8 cellular contexts compared by ENCODE assay signal in the genomic region with DNA sequence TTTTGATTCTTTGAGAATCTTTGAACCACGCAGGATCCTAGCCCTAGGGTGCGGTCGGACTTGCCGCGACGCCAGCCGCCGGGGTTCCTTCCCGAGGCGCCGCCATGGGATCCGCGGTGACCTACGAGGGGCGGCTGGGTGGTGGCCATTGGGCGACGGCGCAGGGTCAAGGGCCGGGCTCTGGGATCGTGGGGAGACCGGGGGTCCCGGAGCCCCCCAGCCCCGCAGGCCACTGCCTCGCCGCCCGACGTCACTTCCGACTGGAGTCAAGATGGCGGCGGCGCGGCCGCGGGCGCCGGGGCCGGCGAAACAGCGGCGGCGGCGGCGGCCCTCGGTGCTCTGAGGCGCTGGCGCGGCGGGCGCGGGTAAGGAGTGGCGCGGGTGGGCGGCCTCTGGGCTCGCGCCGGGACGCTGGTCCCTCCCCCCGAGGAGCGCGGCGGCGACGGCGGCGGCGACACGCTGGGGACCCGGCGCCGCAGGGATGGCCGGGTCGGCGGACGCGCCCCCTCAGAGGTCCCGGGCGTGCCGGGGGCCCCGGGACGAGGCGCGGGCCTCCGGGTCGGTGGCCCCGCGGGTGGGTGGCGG. TPM values are rescaled to one million over a fixed set of nuclear protein-coding genes. Genes with fewer than 3 reads are reported as not detected.
DNase-seq lines count a peak whose midpoint lies in the region; ATAC-seq and TF ChIP-seq lines count a peak whose summit lies in the region.

A gene with protein sequence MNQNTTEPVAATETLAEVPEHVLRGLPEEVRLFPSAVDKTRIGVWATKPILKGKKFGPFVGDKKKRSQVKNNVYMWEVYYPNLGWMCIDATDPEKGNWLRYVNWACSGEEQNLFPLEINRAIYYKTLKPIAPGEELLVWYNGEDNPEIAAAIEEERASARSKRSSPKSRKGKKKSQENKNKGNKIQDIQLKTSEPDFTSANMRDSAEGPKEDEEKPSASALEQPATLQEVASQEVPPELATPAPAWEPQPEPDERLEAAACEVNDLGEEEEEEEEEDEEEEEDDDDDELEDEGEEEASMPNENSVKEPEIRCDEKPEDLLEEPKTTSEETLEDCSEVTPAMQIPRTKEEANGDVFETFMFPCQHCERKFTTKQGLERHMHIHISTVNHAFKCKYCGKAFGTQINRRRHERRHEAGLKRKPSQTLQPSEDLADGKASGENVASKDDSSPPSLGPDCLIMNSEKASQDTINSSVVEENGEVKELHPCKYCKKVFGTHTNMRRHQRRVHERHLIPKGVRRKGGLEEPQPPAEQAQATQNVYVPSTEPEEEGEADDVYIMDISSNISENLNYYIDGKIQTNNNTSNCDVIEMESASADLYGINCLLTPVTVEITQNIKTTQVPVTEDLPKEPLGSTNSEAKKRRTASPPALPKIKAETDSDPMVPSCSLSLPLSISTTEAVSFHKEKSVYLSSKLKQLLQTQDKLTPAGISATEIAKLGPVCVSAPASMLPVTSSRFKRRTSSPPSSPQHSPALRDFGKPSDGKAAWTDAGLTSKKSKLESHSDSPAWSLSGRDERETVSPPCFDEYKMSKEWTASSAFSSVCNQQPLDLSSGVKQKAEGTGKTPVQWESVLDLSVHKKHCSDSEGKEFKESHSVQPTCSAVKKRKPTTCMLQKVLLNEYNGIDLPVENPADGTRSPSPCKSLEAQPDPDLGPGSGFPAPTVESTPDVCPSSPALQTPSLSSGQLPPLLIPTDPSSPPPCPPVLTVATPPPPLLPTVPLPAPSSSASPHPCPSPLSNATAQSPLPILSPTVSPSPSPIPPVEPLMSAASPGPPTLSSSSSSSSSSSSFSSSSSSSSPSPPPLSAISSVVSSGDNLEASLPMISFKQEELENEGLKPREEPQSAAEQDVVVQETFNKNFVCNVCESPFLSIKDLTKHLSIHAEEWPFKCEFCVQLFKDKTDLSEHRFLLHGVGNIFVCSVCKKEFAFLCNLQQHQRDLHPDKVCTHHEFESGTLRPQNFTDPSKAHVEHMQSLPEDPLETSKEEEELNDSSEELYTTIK (N-terminal part only) (plus strand): TSS at position 253 of the 585 bp plus-strand sequence. CDS start 15,418 bp downstream, outside the sequence.

- in situ Hi-C loops in G401 (cut with HindIII; ENCODE audit: low sequenced_read_pairs): no loop called here

- no peaks in the 10 kb centered on the region for H3K27me3 Mint-ChIP-seq in activated CD8-positive, alpha-beta T cell treated with anti-CD3 and anti-CD28 coated beads for 36 hours
- H3K27me3 Mint-ChIP-seq in effector memory CD8-positive, alpha-beta T cell: peaks cover 5 to 7% of the 10 kb centered on the region in 2 donors

- peak within 1 kb of the TSS; percentile 95 for H3K4me3 Mint-ChIP-seq in activated CD8-positive, alpha-beta T cell treated with anti-CD3 and anti-CD28 coated beads for 36 hours
- H3K4me3 Mint-ChIP-seq in effector memory CD8-positive, alpha-beta T cell: peak within 1 kb of the TSS; percentile 93 to 97

- ATAC-seq in GM21825 (IDR thresholded peaks at IDR 0.05; ENCODE audit: unreplicated experiment) (peak; percentile 40), HG03469 (IDR thresholded peaks at IDR 0.05; ENCODE audit: unreplicated experiment) (no peak)
- peak; percentile 51 for ATAC-seq in activated CD8-positive, alpha-beta T cell treated with anti-CD3 and anti-CD28 coated beads for 36 hours
- ATAC-seq in effector memory CD8-positive, alpha-beta T cell (replicated peaks): peak; percentile 54

- CTCF ChIA-PET in activated CD8-positive, alpha-beta T cell treated with anti-CD3 and anti-CD28 coated beads for 36 hours (lab: Charles Lee): interaction anchor here (1.0 to 1.6 kb wide), 4 partner anchors 21 to 114 kb away, joined by 3 to 10 read pairs (median 6); no protein-coding TSS in a partner anchor

- no peak for TF ChIP-seq CTCF in activated CD8-positive, alpha-beta T cell treated with anti-CD3 and anti-CD28 coated beads for 36 hours (IDR thresholded peaks at IDR 0.05)

- H3K27ac Mint-ChIP-seq in activated CD8-positive, alpha-beta T cell treated with anti-CD3 and anti-CD28 coated beads for 36 hours: peak within 1 kb of the TSS; percentile 99
- H3K27ac Mint-ChIP-seq in effector memory CD8-positive, alpha-beta T cell: peak within 1 kb of the TSS; percentile 99

- intact Hi-C loops in activated CD8-positive, alpha-beta T cell treated with anti-CD3 and anti-CD28 coated beads for 36 hours (cut with micrococcal nuclease): loop anchor here (10.0 kb wide), 1 partner anchor 55 kb away; no protein-coding TSS in a partner anchor

- POLR2A ChIA-PET in activated CD8-positive, alpha-beta T cell treated with anti-CD3 and anti-CD28 coated beads for 36 hours (lab: Charles Lee): interaction anchor here (0.6 to 2.3 kb wide), 6 partner anchors 10 to 52 kb away, joined by 3 to 9 read pairs (median 4); no protein-coding TSS in a partner anchor

- DNase-seq in G401 (ENCODE audit: low spot score): peak; percentile 31
- peak; percentile 15 for DNase-seq in NCI-H146 (lab: John Stamatoyannopoulos, UW)
- peak; percentile 64 for DNase-seq in activated CD8-positive, alpha-beta T cell treated with anti-CD3 and anti-CD28 coated beads for 36 hours
- peak; percentile 55 to 66 (median 64) for DNase-seq in effector memory CD8-positive, alpha-beta T cell
- DNase-seq in mesenteric fat pad (ENCODE audit: low spot score): peak; percentile 91
- DNase-seq in stimulated activated CD8-positive, alpha-beta memory T cell treated with anti-CD3 and anti-CD28 coated beads, Interleukin-15, amount 100 ng/mL, for 24 hours (ENCODE audit: low read depth): peak; percentile 47

- peaks cover 41% of the 10 kb centered on the region for H3K4me1 Mint-ChIP-seq in activated CD8-positive, alpha-beta T cell treated with anti-CD3 and anti-CD28 coated beads for 36 hours (ENCODE audit: low read depth)
- H3K4me1 Mint-ChIP-seq in effector memory CD8-positive, alpha-beta T cell (ENCODE audit: low read depth in 2 of 2): peaks cover 25 to 39% of the 10 kb centered on the region in 2 donors

- H3K36me3 Mint-ChIP-seq in activated CD8-positive, alpha-beta T cell treated with anti-CD3 and anti-CD28 coated beads for 36 hours (ENCODE audit: low read depth): peaks cover 20% of the 10 kb centered on the region
- H3K36me3 Mint-ChIP-seq in effector memory CD8-positive, alpha-beta T cell (ENCODE audit: insufficient read depth): peaks cover 39% of the 10 kb centered on the region

- peaks cover 10% of the 10 kb centered on the region for H3K9me3 Mint-ChIP-seq in activated CD8-positive, alpha-beta T cell treated with anti-CD3 and anti-CD28 coated beads for 36 hours
- H3K9me3 Mint-ChIP-seq in effector memory CD8-positive, alpha-beta T cell: peaks cover 0 to 4% of the 10 kb centered on the region in 2 donors

RNA-seq across cellular contexts. Expression of the gene that starts here (rescaled TPM):
- 1.1 and 7.9 TPM in 2 replicates for total RNA-seq in G401 (2014; rRNA removed; shearing (Covaris generic))
- 10 to 100 TPM; 41.2 to 43.6 TPM for total RNA-seq in activated CD8-positive, alpha-beta T cell treated with anti-CD3 and anti-CD28 coated beads for 36 hours
- 38.1 TPM for total RNA-seq in mesenteric fat pad

Comparison
In these comparisons a context has a peak if more than half of its experiments do, and no peak if none do; other contexts are left out.
1. DNase-seq: peak in every context shown above with its lines; median percentile 91 in mesenteric fat pad; 64 in activated CD8-positive, alpha-beta T cell treated with anti-CD3 and anti-CD28 coated beads for 36 hours; 64 in effector memory CD8-positive, alpha-beta T cell; 47 in stimulated activated CD8-positive, alpha-beta memory T cell treated with anti-CD3 and anti-CD28 coated beads, Interleukin-15, amount 100 ng/mL, for 24 hours; 31 in G401; 15 in NCI-H146.